16 cellular contexts compared by ENCODE assay signal in the genomic region with DNA sequence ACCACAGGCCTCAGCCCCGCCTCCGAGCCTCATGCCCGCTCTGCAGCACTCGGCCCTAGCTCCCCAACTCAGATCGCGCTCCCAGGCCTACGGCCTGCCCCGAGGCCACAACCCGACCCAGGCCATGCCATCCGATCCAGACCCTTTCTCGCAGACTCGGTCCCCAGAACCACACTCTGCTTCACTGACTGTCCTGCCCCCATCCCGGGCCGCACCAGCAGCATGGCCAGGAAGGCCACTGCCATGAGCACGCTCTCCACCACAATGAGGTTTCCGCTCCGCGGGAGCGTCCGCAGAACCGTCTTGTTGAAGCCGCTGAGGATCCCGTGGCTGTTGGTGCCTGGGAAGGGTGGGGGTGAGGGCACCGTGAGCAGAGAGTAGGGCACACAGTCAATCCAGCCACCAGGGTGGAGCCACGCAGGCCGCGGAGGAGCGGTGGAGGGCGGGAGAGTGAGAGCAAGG. TPM values are rescaled to one million over a fixed set of nuclear protein-coding genes. Genes with fewer than 3 reads are reported as not detected.
DNase-seq lines count a peak whose midpoint lies in the region; ATAC-seq and TF ChIP-seq lines count a peak whose summit lies in the region.
"Had no signal": no experiment of that assay in that cellular context is flagged by ENCODE, and none has a peak within 500 bp of the region (broad histone marks: within the 10 kb centered on the region; RNA-seq: fewer than 3 reads in every experiment).

No MANE protein-coding gene starts in this region.

- no peaks in the 10 kb centered on the region for H3K27me3 Mint-ChIP-seq in CD14-positive monocyte (ENCODE audit: low read depth in 3 of 3)
- H3K27me3 Mint-ChIP-seq in natural killer cell treated with Interleukin-12 subunit alpha and Interleukin-12 subunit beta and Interleukin-15 and Interleukin-18, amount 100 ng/mL, for 72 hours, result no peaks in the 10 kb centered on the region
- H3K27me3 Mint-ChIP-seq: activated CD4-positive, alpha-beta T cell treated with anti-CD3 and anti-CD28 coated beads, Interleukin-2, amount 10 ng/mL, durations not matched to agents 24 days and 14 days; T-cell had no signal

- no peak for TF ChIP-seq CTCF in CD14-positive monocyte (IDR thresholded peaks at IDR 0.05)
- TF ChIP-seq CTCF in colonic mucosa (IDR thresholded peaks at IDR 0.05), result no peak

- intact Hi-C loops in CD14-positive monocyte (cut with micrococcal nuclease) (no loop called here), colonic mucosa (cut with DNase I) (no loop called here)

- peaks cover 48 to 82% of the 10 kb centered on the region in 2 donors for H3K36me3 Mint-ChIP-seq in CD14-positive monocyte
- H3K36me3 Mint-ChIP-seq in natural killer cell treated with Interleukin-12 subunit alpha and Interleukin-12 subunit beta and Interleukin-15 and Interleukin-18, amount 100 ng/mL, for 72 hours, result no peaks in the 10 kb centered on the region
- H3K36me3 Mint-ChIP-seq: T-cell had no signal

- no peaks in the 10 kb centered on the region for H3K36me3 ChIP-seq in colonic mucosa

- H3K4me3 ChIP-seq in colonic mucosa, result no peak overlapping the region
- H3K4me3 ChIP-seq: ascending aorta, dorsolateral prefrontal cortex, PC-9, smooth muscle cell had no signal

- peak; percentile 20 to 31 for ATAC-seq in natural killer cell treated with Interleukin-12 subunit alpha and Interleukin-12 subunit beta and Interleukin-15 and Interleukin-18, amount 100 ng/mL, for 72 hours

- no peaks in the 10 kb centered on the region for H3K9me3 ChIP-seq in colonic mucosa
- H3K9me3 ChIP-seq: ascending aorta had no signal

- DNase-seq in CD14-positive monocyte (ENCODE audit: low spot score) (no peak), HT-29 (ENCODE audit: low spot score) (peak; percentile 56), colonic mucosa (no peak), GM03348 (ENCODE audit: low spot score) (no peak), NCI-H82 treated with DMSO at 0.1 percent for 48 hours (lab: John Stamatoyannopoulos, UW; ENCODE audit: unreplicated experiment) (no peak), NCI-H1417 (lab: John Stamatoyannopoulos, UW) (no peak), NCI-H2196 (lab: John Stamatoyannopoulos, UW; ENCODE audit: unreplicated experiment) (no peak)
- no peak for DNase-seq in natural killer cell treated with Interleukin-12 subunit alpha and Interleukin-12 subunit beta and Interleukin-15 and Interleukin-18, amount 100 ng/mL, for 72 hours (ENCODE audit: low spot score)
- DNase-seq: AML-193 had no signal

- peaks cover 10% of the 10 kb centered on the region for H3K4me1 ChIP-seq in colonic mucosa
- H3K4me1 ChIP-seq: ascending aorta had no signal

- peak overlapping the region; percentile 72 to 98 (median 94) for H3K27ac Mint-ChIP-seq in CD14-positive monocyte
- peak overlapping the region in 1 of 2 donors; percentile 29 for H3K27ac Mint-ChIP-seq in natural killer cell treated with Interleukin-12 subunit alpha and Interleukin-12 subunit beta and Interleukin-15 and Interleukin-18, amount 100 ng/mL, for 72 hours

- H3K4me3 Mint-ChIP-seq in CD14-positive monocyte, result peak overlapping the region in 1 of 2 donors; percentile 57
- peak overlapping the region; percentile 12 for H3K4me3 Mint-ChIP-seq in natural killer cell treated with Interleukin-12 subunit alpha and Interleukin-12 subunit beta and Interleukin-15 and Interleukin-18, amount 100 ng/mL, for 72 hours
- H3K4me3 Mint-ChIP-seq: activated CD4-positive, alpha-beta T cell treated with anti-CD3 and anti-CD28 coated beads, Interleukin-2, amount 10 ng/mL, durations not matched to agents 24 days and 14 days; activated T-helper 1 cell treated with anti-CD3 and anti-CD28 coated beads, Interleukin-12 subunit alpha, Interleukin-12 subunit beta, Interleukin-2, Interleukin-4 antibody, amounts not matched to agents 30 ng/mL and 10 ng/mL and 1 ng/mL, durations not matched to agents 14 hours and 24 hours and 36 hours had no signal

- H3K27ac ChIP-seq in colonic mucosa, result peak overlapping the region; percentile 77
- H3K27ac ChIP-seq: ascending aorta, dorsolateral prefrontal cortex, PC-9 had no signal

- peaks cover 0 to 3% (median 0%) of the 10 kb centered on the region in 7 donors for H3K9me3 Mint-ChIP-seq in CD14-positive monocyte
- peaks cover 4% of the 10 kb centered on the region for H3K9me3 Mint-ChIP-seq in natural killer cell treated with Interleukin-12 subunit alpha and Interleukin-12 subunit beta and Interleukin-15 and Interleukin-18, amount 100 ng/mL, for 72 hours
- H3K9me3 Mint-ChIP-seq: activated CD4-positive, alpha-beta T cell treated with anti-CD3 and anti-CD28 coated beads, Interleukin-2, amount 10 ng/mL, durations not matched to agents 24 days and 14 days; activated T-helper 1 cell treated with anti-CD3 and anti-CD28 coated beads, Interleukin-12 subunit alpha, Interleukin-12 subunit beta, Interleukin-2, Interleukin-4 antibody, amounts not matched to agents 30 ng/mL and 10 ng/mL and 1 ng/mL, durations not matched to agents 14 hours and 24 hours and 36 hours; T-cell had no signal

- H3K4me1 Mint-ChIP-seq in CD14-positive monocyte, result peaks cover 56% of the 10 kb centered on the region
- H3K4me1 Mint-ChIP-seq in natural killer cell treated with Interleukin-12 subunit alpha and Interleukin-12 subunit beta and Interleukin-15 and Interleukin-18, amount 100 ng/mL, for 72 hours (ENCODE audit: low read depth in 2 of 2), result peaks cover 18 to 23% of the 10 kb centered on the region in 2 donors

- no peaks in the 10 kb centered on the region for H3K27me3 ChIP-seq in colonic mucosa
- H3K27me3 ChIP-seq: ascending aorta, dorsolateral prefrontal cortex had no signal

- peak overlapping the region in 1 of 2 donors; percentile 24 for H3K9ac ChIP-seq in colonic mucosa (ENCODE audit: low read depth in 2 of 2, low read length in 2 of 2)

RNA-seq across cellular contexts. Expression of gene UNC93B1, which starts 6.4 kb away (rescaled TPM):
- 100 to 1,000 TPM; 185 to 220 TPM for polyA plus RNA-seq in CD14-positive monocyte
- total RNA-seq in HT-29 (2014; rRNA removed; shearing (Covaris generic)), result 164 and 197 TPM in 2 replicates
- total RNA-seq in colonic mucosa, result 10 to 100 TPM; 46.3 to 55.4 TPM
- 10 to 100 TPM; 13.5 to 13.6 TPM for total RNA-seq in natural killer cell treated with Interleukin-12 subunit alpha and Interleukin-12 subunit beta and Interleukin-15 and Interleukin-18, amount 100 ng/mL, for 72 hours

RNA-seq across cellular contexts. Expression of gene ALDH3B1, which starts 12.6 kb away (rescaled TPM):
- 10 to 100 TPM; 79.8 to 86.7 TPM for polyA plus RNA-seq in CD14-positive monocyte
- 108 and 113 TPM in 2 replicates for total RNA-seq in HT-29 (2014; rRNA removed; shearing (Covaris generic))
- 10 to 100 TPM; 17.7 to 18.8 TPM for total RNA-seq in colonic mucosa
- total RNA-seq in natural killer cell treated with Interleukin-12 subunit alpha and Interleukin-12 subunit beta and Interleukin-15 and Interleukin-18, amount 100 ng/mL, for 72 hours, result under 1 TPM; 0.25 to 0.98 TPM
- total RNA-seq: activated CD4-positive, alpha-beta T cell treated with anti-CD3 and anti-CD28 coated beads, Interleukin-2, amount 10 ng/mL, durations not matched to agents 24 days and 14 days; activated T-helper 1 cell treated with anti-CD3 and anti-CD28 coated beads, Interleukin-12 subunit alpha, Interleukin-12 subunit beta, Interleukin-2, Interleukin-4 antibody, amounts not matched to agents 30 ng/mL and 10 ng/mL and 1 ng/mL, durations not matched to agents 14 hours and 24 hours and 36 hours had no signal

RNA-seq across cellular contexts. Expression of gene NDUFS8, which starts 33.0 kb away (rescaled TPM):
- polyA plus RNA-seq in CD14-positive monocyte, result 100 to 1,000 TPM; 114 to 141 TPM
- 564 and 590 TPM in 2 replicates for total RNA-seq in HT-29 (2014; rRNA removed; shearing (Covaris generic))
- 100 to 1,000 TPM; 149 to 247 TPM for total RNA-seq in colonic mucosa
- total RNA-seq in natural killer cell treated with Interleukin-12 subunit alpha and Interleukin-12 subunit beta and Interleukin-15 and Interleukin-18, amount 100 ng/mL, for 72 hours, result 100 to 1,000 TPM; 124 to 143 TPM

RNA-seq across cellular contexts. Expression of gene TCIRG1, which starts 41.3 kb away (rescaled TPM):
- polyA plus RNA-seq in CD14-positive monocyte, result 100 to 1,000 TPM; 197 to 225 TPM
- total RNA-seq in HT-29 (2014; rRNA removed; shearing (Covaris generic)), result 219 and 232 TPM in 2 replicates
- total RNA-seq in colonic mucosa, result 100 to 1,000 TPM; 133 to 246 TPM
- total RNA-seq in natural killer cell treated with Interleukin-12 subunit alpha and Interleukin-12 subunit beta and Interleukin-15 and Interleukin-18, amount 100 ng/mL, for 72 hours, result 100 to 1,000 TPM; 354 to 380 TPM

Comparison
In these comparisons a context has a peak if more than half of its experiments do, and no peak if none do; other contexts are left out.
1. RNA of gene ALDH3B1, which starts 12.6 kb away (total RNA-seq): 108 to 113 TPM in HT-29 and 17.7 to 18.8 TPM in colonic mucosa; 0.25 to 0.98 TPM in natural killer cell treated with Interleukin-12 subunit alpha and Interleukin-12 subunit beta and Interleukin-15 and Interleukin-18, amount 100 ng/mL, for 72 hours; every median in the first group is over 4 times any median in the second.